ENCODE assay signal across 1 cellular context in genomic region chr3:112365636-112366035, GRCh38.
TF ChIP-seq lines count a peak whose summit lies in the region.

No MANE protein-coding gene starts in this region.

TF ChIP-seq in GM12878, 131 proteins besides CTCF, POLR2A, EP300 and RAD21:
- TF ChIP-seq NFIC (IDR thresholded peaks at IDR 0.05; ENCODE audit: low read depth, low read length) (0 out of 2 replicates have a peak, but pooled peaks have one; percentile 3), LARP7 (IDR thresholded peaks at IDR 0.05) (no peak)
TF ChIP-seq in GM12878: peak in this region for 1.
